In the genomic region with DNA sequence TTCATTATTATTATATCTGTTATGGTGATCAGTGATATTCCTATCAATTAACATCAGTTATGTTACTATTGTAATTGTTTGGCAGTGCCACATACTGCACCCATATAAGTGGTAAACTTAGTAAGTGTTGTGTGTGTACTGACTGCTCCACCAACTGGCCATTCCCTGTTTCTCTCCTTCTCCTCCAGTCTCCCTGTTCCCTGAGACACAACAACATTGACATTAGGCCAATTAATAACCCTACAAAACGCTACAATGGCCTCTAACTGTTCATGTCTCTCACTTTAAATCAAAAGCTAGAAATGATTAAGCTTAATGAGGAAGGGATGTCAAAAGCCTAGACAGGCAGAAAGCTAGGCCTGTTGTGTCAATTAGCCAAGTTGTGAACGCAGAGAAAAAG, we compare ENCODE assay signal across 10 cellular contexts. TPM values are rescaled to one million over a fixed set of nuclear protein-coding genes. Genes with fewer than 3 reads are reported as not detected.
DNase-seq lines count a peak whose midpoint lies in the region; ATAC-seq and TF ChIP-seq lines count a peak whose summit lies in the region.
"Had no signal": no experiment of that assay in that cellular context is flagged by ENCODE, and none has a peak within 500 bp of the region (broad histone marks: within the 10 kb centered on the region; RNA-seq: fewer than 3 reads in every experiment).

No MANE protein-coding gene starts in this region.

- H3K27ac ChIP-seq in liver (ENCODE audit: low read depth in 1 of 2, low read length in 2 of 2) = no peak overlapping the region
- H3K27ac ChIP-seq: colonic mucosa had no signal

- TF ChIP-seq RAD21 in liver (IDR thresholded peaks at IDR 0.05) = peak; percentile 50 to 52

- H3K4me1 ChIP-seq in liver (ENCODE audit: control insufficient read depth in 4 of 4, insufficient read depth in 4 of 4, low read length in 3 of 4) = no peaks in the 10 kb centered on the region
- H3K4me1 ChIP-seq: colonic mucosa had no signal

- no peak overlapping the region for H3K9ac ChIP-seq in liver (ENCODE audit: low read depth in 1 of 2, low read length in 2 of 2)

- no peaks in the 10 kb centered on the region for H3K36me3 ChIP-seq in liver (ENCODE audit: control insufficient read depth in 4 of 4, insufficient read depth in 3 of 4, low read depth in 1 of 4, low read length in 3 of 4)
- H3K36me3 ChIP-seq: colonic mucosa had no signal

- WGBS in liver = 70% methylated on average over 2 of the region's 2 CpGs

- H3K4me3 ChIP-seq in choroid plexus epithelial cell (ENCODE audit: low read depth, low read length) (no peak overlapping the region), liver (ENCODE audit: low read depth in 1 of 3, low read length in 3 of 3) (no peak overlapping the region)
- H3K4me3 ChIP-seq: colonic mucosa had no signal

- TF ChIP-seq CTCF in choroid plexus epithelial cell (conservative IDR thresholded peaks at IDR 0.05; ENCODE audit: low read depth, low read length) (peak; percentile 57), liver (IDR thresholded peaks at IDR 0.05; ENCODE audit: low read depth, low read length, missing input control) (no peak)

- no peaks in the 10 kb centered on the region for H3K9me3 ChIP-seq in liver (ENCODE audit: control insufficient read depth in 4 of 4, low read length in 3 of 4)
- H3K9me3 ChIP-seq: colonic mucosa had no signal

- DNase-seq in AG08395 (ENCODE audit: low spot score) (peak; percentile 20), LHCN-M2 (ENCODE audit: low read depth) (peak; percentile 55), choroid plexus epithelial cell (ENCODE audit: low read depth) (peak; percentile 70), GDM1 (lab: John Stamatoyannopoulos, UW) (no peak)
- no peak for DNase-seq in stimulated activated CD4-positive, alpha-beta T cell treated with anti-CD3 and anti-CD28 coated beads, Interleukin-4, amount 100 ng/mL, for 24 hours
- DNase-seq: colonic mucosa had no signal

- no peaks in the 10 kb centered on the region for H3K27me3 ChIP-seq in liver (ENCODE audit: control insufficient read depth in 4 of 4, insufficient read depth in 4 of 4, low read length in 3 of 4)
- H3K27me3 ChIP-seq: colonic mucosa had no signal

- ATAC-seq in GM19395 (IDR thresholded peaks at IDR 0.05; ENCODE audit: unreplicated experiment) = no peak
- no peak for ATAC-seq in GM21390 (IDR thresholded peaks at IDR 0.05; ENCODE audit: unreplicated experiment)
- ATAC-seq: activated CD4-positive, CD25-positive, alpha-beta regulatory T cell treated with anti-CD3 and anti-CD28 coated beads, Interleukin-2, amount 50 U/mL, for 24 hours had no signal

TF ChIP-seq in liver, 16 proteins besides CTCF, POLR2A, EP300 and RAD21:
- TF ChIP-seq YY1 (IDR thresholded peaks at IDR 0.05) (no peak), FOXA2 (IDR thresholded peaks at IDR 0.05) (no peak)
- TF ChIP-seq, protein P1, sequence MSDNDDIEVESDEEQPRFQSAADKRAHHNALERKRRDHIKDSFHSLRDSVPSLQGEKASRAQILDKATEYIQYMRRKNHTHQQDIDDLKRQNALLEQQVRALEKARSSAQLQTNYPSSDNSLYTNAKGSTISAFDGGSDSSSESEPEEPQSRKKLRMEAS (IDR thresholded peaks at IDR 0.05) = no peak

RNA-seq across cellular contexts. Expression of a gene that starts 6.6 kb away (rescaled TPM):
- 71.0 and 87.7 TPM in 2 replicates for total RNA-seq in LHCN-M2 (2014; rRNA removed)
- polyA plus RNA-seq in LHCN-M2 (2012) = 41.5 TPM
- total RNA-seq in liver = 10 to 100 TPM; 48.9 to 55.1 TPM
- polyA plus RNA-seq in liver = 10 to 100 TPM; 21.3 to 42.8 TPM

Comparison
In these comparisons a context has a peak if more than half of its experiments do, and no peak if none do; other contexts are left out.
1. DNase-seq: peak in AG08395 (single experiment), LHCN-M2 (single experiment) and choroid plexus epithelial cell (single experiment); none in stimulated activated CD4-positive, alpha-beta T cell treated with anti-CD3 and anti-CD28 coated beads, Interleukin-4, amount 100 ng/mL, for 24 hours (single experiment) and GDM1 (single experiment).